ENCODE assay signal across 6 cellular contexts in genomic region chr20:42447270-42447669, GRCh38.
"Had no signal": no experiment of that assay in that cellular context is flagged by ENCODE, and none has a peak within 500 bp of the region (broad histone marks: within the 10 kb centered on the region; RNA-seq: fewer than 3 reads in every experiment).

No MANE protein-coding gene starts in this region.

- H3K36me3 Mint-ChIP-seq: IgD-negative memory B cell had no signal

- ATAC-seq: GM23338 had no signal

- H3K4me1 Mint-ChIP-seq: GM23338, IgD-negative memory B cell had no signal

- H3K27me3 Mint-ChIP-seq: IgD-negative memory B cell had no signal

- H3K9me3 Mint-ChIP-seq: H9 had no signal

- H3K4me3 ChIP-seq: GM23338 had no signal

- H3K27ac Mint-ChIP-seq: GM23338, H9, IgD-negative memory B cell had no signal

- H2AFZ ChIP-seq: GM23338 had no signal

- FAIRE-seq: H1, H54 had no signal

- H3K4me2 ChIP-seq: GM23338 had no signal

- DNase-seq: H9, HCEC 1CT had no signal

- H3K4me3 Mint-ChIP-seq: GM23338, H9, IgD-negative memory B cell had no signal
